Comparison of ENCODE assay signal across 9 cellular contexts in the genomic region with DNA sequence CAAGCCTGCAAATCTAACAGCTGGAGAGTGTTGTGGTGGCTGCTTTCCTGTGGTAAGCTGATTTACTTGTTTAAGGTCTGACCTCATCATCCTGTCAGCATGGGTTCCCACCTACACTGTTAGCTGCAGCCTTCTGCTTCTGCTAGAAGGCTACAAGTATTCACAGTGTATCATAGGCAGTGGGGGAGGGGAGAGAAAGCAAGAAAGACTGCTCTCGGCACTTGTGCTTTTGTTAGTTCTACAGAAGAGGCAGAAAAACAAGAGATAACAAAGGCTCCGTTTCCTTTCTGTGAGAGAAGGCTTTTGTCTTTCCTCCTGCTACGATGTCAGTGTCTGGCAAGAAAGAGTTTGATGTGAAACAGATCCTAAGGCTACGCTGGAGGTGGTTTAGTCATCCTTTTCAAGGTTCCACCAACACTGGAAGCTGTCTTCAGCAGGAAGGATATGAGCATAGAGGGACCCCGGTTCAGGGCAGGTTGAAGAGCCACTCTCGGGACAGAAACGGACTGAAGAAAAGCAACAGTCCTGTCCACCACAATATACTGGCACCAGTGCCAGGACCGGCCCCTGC. TPM values are rescaled to one million over a fixed set of nuclear protein-coding genes. Genes with fewer than 3 reads are reported as not detected.
A peak's percentile ranks its signal among the peaks of the same experiment; 100 is the strongest.
DNase-seq lines count a peak whose midpoint lies in the region; ATAC-seq and TF ChIP-seq lines count a peak whose summit lies in the region.
"Had no signal": no experiment of that assay in that cellular context is flagged by ENCODE, and none has a peak within 500 bp of the region (broad histone marks: within the 10 kb centered on the region; RNA-seq: fewer than 3 reads in every experiment).

A gene with protein sequence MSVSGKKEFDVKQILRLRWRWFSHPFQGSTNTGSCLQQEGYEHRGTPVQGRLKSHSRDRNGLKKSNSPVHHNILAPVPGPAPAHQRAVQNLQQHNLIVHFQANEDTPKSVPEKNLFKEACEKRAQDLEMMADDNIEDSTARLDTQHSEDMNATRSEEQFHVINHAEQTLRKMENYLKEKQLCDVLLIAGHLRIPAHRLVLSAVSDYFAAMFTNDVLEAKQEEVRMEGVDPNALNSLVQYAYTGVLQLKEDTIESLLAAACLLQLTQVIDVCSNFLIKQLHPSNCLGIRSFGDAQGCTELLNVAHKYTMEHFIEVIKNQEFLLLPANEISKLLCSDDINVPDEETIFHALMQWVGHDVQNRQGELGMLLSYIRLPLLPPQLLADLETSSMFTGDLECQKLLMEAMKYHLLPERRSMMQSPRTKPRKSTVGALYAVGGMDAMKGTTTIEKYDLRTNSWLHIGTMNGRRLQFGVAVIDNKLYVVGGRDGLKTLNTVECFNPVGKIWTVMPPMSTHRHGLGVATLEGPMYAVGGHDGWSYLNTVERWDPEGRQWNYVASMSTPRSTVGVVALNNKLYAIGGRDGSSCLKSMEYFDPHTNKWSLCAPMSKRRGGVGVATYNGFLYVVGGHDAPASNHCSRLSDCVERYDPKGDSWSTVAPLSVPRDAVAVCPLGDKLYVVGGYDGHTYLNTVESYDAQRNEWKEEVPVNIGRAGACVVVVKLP (plus strand): TSS at position 232 of the 571 bp plus-strand sequence. CDS start 92 bp downstream, at position 324.

- ATAC-seq in WTC11 (peak; percentile 99), HG03342 (IDR thresholded peaks at IDR 0.05; ENCODE audit: unreplicated experiment) (no peak)
- ATAC-seq: mucosa of descending colon had no signal

- H3K9me3 Mint-ChIP-seq in WTC11 = 0 out of 2 replicates have a peak, but pooled peaks cover 4% of the 10 kb centered on the region

- H3K27ac ChIP-seq in smooth muscle cell (ENCODE audit: low read depth) (peak within 1 kb of the TSS; percentile 89), Karpas-422 (ENCODE audit: low read length) (no peak within 1 kb of the TSS)

- H3K9ac ChIP-seq in iPS-15b (ENCODE audit: low read depth, low read length) (peak within 1 kb of the TSS; percentile 2), smooth muscle cell (ENCODE audit: low read depth) (peak within 1 kb of the TSS; percentile 79), Karpas-422 (ENCODE audit: low read length) (no peak within 1 kb of the TSS)

- H3K4me3 Mint-ChIP-seq in WTC11 = peak within 1 kb of the TSS; percentile 87

- CTCF ChIA-PET in WTC11 (lab: Charles Lee) = no interaction called here

- POLR2A ChIA-PET in WTC11 (lab: Charles Lee) = no interaction called here

- no peaks in the 10 kb centered on the region for H3K9me3 ChIP-seq in iPS-15b (ENCODE audit: control insufficient read depth, insufficient read depth, low read length)
- H3K9me3 ChIP-seq in smooth muscle cell (replicated peaks; ENCODE audit: low read depth) = no peaks in the 10 kb centered on the region
- peaks cover under 1% of the 10 kb centered on the region; the same call in 1 of the 2 replicates for H3K9me3 ChIP-seq in Karpas-422 (ENCODE audit: low read length)
- H3K9me3 ChIP-seq: mucosa of descending colon had no signal

- no peaks in the 10 kb centered on the region for H4K20me1 ChIP-seq in smooth muscle cell (ENCODE audit: low read depth)
- H4K20me1 ChIP-seq in Karpas-422 (ENCODE audit: insufficient read depth, low read depth, low read length) = no peaks in the 10 kb centered on the region

- H3K4me1 Mint-ChIP-seq in WTC11 = peaks cover 19% of the 10 kb centered on the region

- H3K4me3 ChIP-seq in iPS-15b (ENCODE audit: low read depth, low read length) (peak within 1 kb of the TSS; percentile 50), smooth muscle cell (peak within 1 kb of the TSS; percentile 61), Karpas-422 (ENCODE audit: low read length) (no peak within 1 kb of the TSS)
- H3K4me3 ChIP-seq: mucosa of descending colon had no signal

- peak within 1 kb of the TSS; percentile 98 for H3K27ac Mint-ChIP-seq in WTC11

- 8% methylated on average over 8 of the region's 8 CpGs for WGBS in smooth muscle cell (ENCODE audit: low lambda C conversion rate)

- no peaks in the 10 kb centered on the region for H3K36me3 Mint-ChIP-seq in WTC11

- H3K9me2 ChIP-seq in Karpas-422 (replicated peaks; ENCODE audit: insufficient read depth, low read length) = no peaks in the 10 kb centered on the region

- H3F3A ChIP-seq in smooth muscle cell (ENCODE audit: low read depth) = no peaks in the 10 kb centered on the region

- peaks cover 7% of the 10 kb centered on the region for H3K79me2 ChIP-seq in smooth muscle cell (ENCODE audit: low read depth)
- no peaks in the 10 kb centered on the region for H3K79me2 ChIP-seq in Karpas-422 (ENCODE audit: low read length)

- TF ChIP-seq CTCF in WTC11 (IDR thresholded peaks at IDR 0.05) (no peak), smooth muscle cell (IDR thresholded peaks at IDR 0.05; ENCODE audit: borderline replicate concordance, insufficient read depth, poor library complexity, severe bottlenecking) (no peak)

- H3K27me3 Mint-ChIP-seq in WTC11 (ENCODE audit: low read depth) = no peaks in the 10 kb centered on the region; the same call in 1 of the 2 replicates

- H3K36me3 ChIP-seq in iPS-15b (ENCODE audit: control insufficient read depth, insufficient read depth, low read length) (no peaks in the 10 kb centered on the region), smooth muscle cell (ENCODE audit: low read depth) (no peaks in the 10 kb centered on the region), Karpas-422 (ENCODE audit: insufficient read depth, low read length) (no peaks in the 10 kb centered on the region)

- H2AFZ ChIP-seq in smooth muscle cell (ENCODE audit: low read depth) = peak within 1 kb of the TSS; percentile 85
- no peak within 1 kb of the TSS for H2AFZ ChIP-seq in Karpas-422 (ENCODE audit: low read length)

- no peaks in the 10 kb centered on the region for H3K27me3 ChIP-seq in iPS-15b (ENCODE audit: control insufficient read depth, insufficient read depth, low read length)
- H3K27me3 ChIP-seq in smooth muscle cell (ENCODE audit: low read depth) = no peaks in the 10 kb centered on the region
- no peaks in the 10 kb centered on the region for H3K27me3 ChIP-seq in Karpas-422 (ENCODE audit: low read length)

- H3K4me1 ChIP-seq in iPS-15b (ENCODE audit: control insufficient read depth, insufficient read depth, low read length) (peaks cover 15% of the 10 kb centered on the region), smooth muscle cell (ENCODE audit: low read depth) (peaks cover 10% of the 10 kb centered on the region), Karpas-422 (ENCODE audit: low read length) (no peaks in the 10 kb centered on the region)

- DNase-seq in LHCN-M2 (ENCODE audit: low read depth) (peak; percentile 93), WTC11 (ENCODE audit: low spot score) (peak; percentile 38), smooth muscle cell (lab: John Stamatoyannopoulos, UW; ENCODE audit: unreplicated experiment) (peak; percentile 0), KG1 (lab: John Stamatoyannopoulos, UW) (no peak), Karpas-422 (no peak)
- no peak for DNase-seq in stimulated activated CD4-positive, alpha-beta T cell treated with anti-CD3 and anti-CD28 coated beads, Interleukin-4, amount 100 ng/mL, for 24 hours

- H3K4me2 ChIP-seq in smooth muscle cell (peak within 1 kb of the TSS; percentile 86), Karpas-422 (ENCODE audit: low read depth, low read length, poor library complexity, severe bottlenecking) (no peak within 1 kb of the TSS)

TF ChIP-seq in WTC11, 78 proteins besides CTCF, POLR2A, EP300 and RAD21:
- TF ChIP-seq FOXK1 (CRISPR knock-in tag; IDR thresholded peaks at IDR 0.05) (0 out of 2 replicates have a peak, but pooled peaks have one; percentile 17), SP1 (CRISPR knock-in tag; conservative IDR thresholded peaks at IDR 0.05) (0 out of 2 replicates have a peak, but pooled peaks have one; percentile 44), ZNF232 (CRISPR knock-in tag; IDR thresholded peaks at IDR 0.05) (0 out of 2 replicates have a peak, but pooled peaks have one; percentile 41)
- TF ChIP-seq, protein P1, sequence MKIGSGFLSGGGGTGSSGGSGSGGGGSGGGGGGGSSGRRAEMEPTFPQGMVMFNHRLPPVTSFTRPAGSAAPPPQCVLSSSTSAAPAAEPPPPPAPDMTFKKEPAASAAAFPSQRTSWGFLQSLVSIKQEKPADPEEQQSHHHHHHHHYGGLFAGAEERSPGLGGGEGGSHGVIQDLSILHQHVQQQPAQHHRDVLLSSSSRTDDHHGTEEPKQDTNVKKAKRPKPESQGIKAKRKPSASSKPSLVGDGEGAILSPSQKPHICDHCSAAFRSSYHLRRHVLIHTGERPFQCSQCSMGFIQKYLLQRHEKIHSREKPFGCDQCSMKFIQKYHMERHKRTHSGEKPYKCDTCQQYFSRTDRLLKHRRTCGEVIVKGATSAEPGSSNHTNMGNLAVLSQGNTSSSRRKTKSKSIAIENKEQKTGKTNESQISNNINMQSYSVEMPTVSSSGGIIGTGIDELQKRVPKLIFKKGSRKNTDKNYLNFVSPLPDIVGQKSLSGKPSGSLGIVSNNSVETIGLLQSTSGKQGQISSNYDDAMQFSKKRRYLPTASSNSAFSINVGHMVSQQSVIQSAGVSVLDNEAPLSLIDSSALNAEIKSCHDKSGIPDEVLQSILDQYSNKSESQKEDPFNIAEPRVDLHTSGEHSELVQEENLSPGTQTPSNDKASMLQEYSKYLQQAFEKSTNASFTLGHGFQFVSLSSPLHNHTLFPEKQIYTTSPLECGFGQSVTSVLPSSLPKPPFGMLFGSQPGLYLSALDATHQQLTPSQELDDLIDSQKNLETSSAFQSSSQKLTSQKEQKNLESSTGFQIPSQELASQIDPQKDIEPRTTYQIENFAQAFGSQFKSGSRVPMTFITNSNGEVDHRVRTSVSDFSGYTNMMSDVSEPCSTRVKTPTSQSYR (CRISPR knock-in tag; IDR thresholded peaks at IDR 0.05) = 0 out of 2 replicates have a peak, but pooled peaks have one; percentile 52
- TF ChIP-seq, protein P2, sequence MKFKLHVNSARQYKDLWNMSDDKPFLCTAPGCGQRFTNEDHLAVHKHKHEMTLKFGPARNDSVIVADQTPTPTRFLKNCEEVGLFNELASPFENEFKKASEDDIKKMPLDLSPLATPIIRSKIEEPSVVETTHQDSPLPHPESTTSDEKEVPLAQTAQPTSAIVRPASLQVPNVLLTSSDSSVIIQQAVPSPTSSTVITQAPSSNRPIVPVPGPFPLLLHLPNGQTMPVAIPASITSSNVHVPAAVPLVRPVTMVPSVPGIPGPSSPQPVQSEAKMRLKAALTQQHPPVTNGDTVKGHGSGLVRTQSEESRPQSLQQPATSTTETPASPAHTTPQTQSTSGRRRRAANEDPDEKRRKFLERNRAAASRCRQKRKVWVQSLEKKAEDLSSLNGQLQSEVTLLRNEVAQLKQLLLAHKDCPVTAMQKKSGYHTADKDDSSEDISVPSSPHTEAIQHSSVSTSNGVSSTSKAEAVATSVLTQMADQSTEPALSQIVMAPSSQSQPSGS (CRISPR knock-in tag; IDR thresholded peaks at IDR 0.05; ENCODE audit: borderline replicate concordance, low read depth) = no peak

RNA-seq across cellular contexts. Expression of the gene that starts here (rescaled TPM):
- total RNA-seq in LHCN-M2 (2014; rRNA removed) (11.7 and 16.0 TPM in 2 replicates), WTC11 (2021) (10.5 to 11.5 TPM (median 10.9 TPM) in 3 replicates), smooth muscle cell (10.7 and 21.8 TPM in 2 replicates)
- 2.0 TPM for polyA plus RNA-seq in LHCN-M2 (2012)
- 6.6 and 13.5 TPM in 2 replicates for polyA plus RNA-seq in smooth muscle cell
- not detected in 2 replicates for total RNA-seq in Karpas-422 (2014; rRNA removed; shearing (Covaris generic); ENCODE audit: low replicate concordance)

Comparison
In these comparisons a context has a peak if more than half of its experiments do, and no peak if none do; other contexts are left out.
1. RNA of the gene that starts here (total RNA-seq): 11.7 to 16.0 TPM in LHCN-M2, 10.7 to 21.8 TPM in smooth muscle cell and 10.5 to 11.5 TPM in WTC11; not detected in Karpas-422; every median in the first group is over 10 times any median in the second.
2. DNase-seq: peak in LHCN-M2 (single experiment), WTC11 (single experiment) and smooth muscle cell (single experiment); none in KG1 (single experiment), Karpas-422 (single experiment) and stimulated activated CD4-positive, alpha-beta T cell treated with anti-CD3 and anti-CD28 coated beads, Interleukin-4, amount 100 ng/mL, for 24 hours (single experiment).